11 cellular contexts compared by ENCODE assay signal in genomic region chr22:42745118-42745517, GRCh38. TPM values are rescaled to one million over a fixed set of nuclear protein-coding genes. Genes with fewer than 3 reads are reported as not detected.
DNase-seq lines count a peak whose midpoint lies in the region; ATAC-seq, FAIRE-seq and TF ChIP-seq lines count a peak whose summit lies in the region.
"Had no signal": no experiment of that assay in that cellular context is flagged by ENCODE, and none has a peak within 500 bp of the region (broad histone marks: within the 10 kb centered on the region; RNA-seq: fewer than 3 reads in every experiment).

No MANE protein-coding gene starts in this region.

- H3K4me1 ChIP-seq in GM23338 (ENCODE audit: insufficient read depth) (peaks cover 6% of the 10 kb centered on the region), astrocyte (ENCODE audit: insufficient read depth, low read length) (peaks cover 19% of the 10 kb centered on the region), ascending aorta (peaks cover 4 to 14% of the 10 kb centered on the region in 2 donors)

- H3K9ac ChIP-seq in astrocyte (ENCODE audit: low read length): no peak overlapping the region

- no peaks in the 10 kb centered on the region for H3K9me3 ChIP-seq in astrocyte (ENCODE audit: insufficient read depth, low read depth, low read length)
- no peaks in the 10 kb centered on the region for H3K9me3 ChIP-seq in ascending aorta

- H3K27ac ChIP-seq in GM23338 (ENCODE audit: low read depth) (no peak overlapping the region), astrocyte (ENCODE audit: low read depth, low read length) (no peak overlapping the region), ascending aorta (no peak overlapping the region)

- H3K27me3 Mint-ChIP-seq in GM23338 (ENCODE audit: insufficient read depth, low read depth, poor library complexity) (peaks cover 14% of the 10 kb centered on the region), astrocyte (ENCODE audit: low read depth, unreplicated experiment) (peaks cover 6% of the 10 kb centered on the region)
- no peaks in the 10 kb centered on the region for H3K27me3 Mint-ChIP-seq in activated CD8-positive, alpha-beta memory T cell treated with anti-CD3 and anti-CD28 coated beads, Interleukin-2, amount 10 ng/mL, durations not matched to agents 7 days and 5 days

- H3F3A ChIP-seq in GM23338 (replicated peaks; ENCODE audit: low read depth): 0 out of 2 replicates have a peak, but pooled peaks cover 4% of the 10 kb centered on the region

- H2AFZ ChIP-seq in GM23338 (peak overlapping the region; percentile 63; the same call in 1 of the 2 replicates), astrocyte (ENCODE audit: low read depth, low read length) (no peak overlapping the region)

- no peak for FAIRE-seq in astrocyte (lab: Jason Lieb, UNC)

- no peak for ATAC-seq in GM23338
- ATAC-seq in activated CD8-positive, alpha-beta memory T cell treated with anti-CD3 and anti-CD28 coated beads, Interleukin-2, amount 10 ng/mL, durations not matched to agents 7 days and 5 days: no peak
- no peak for ATAC-seq in GM21423 (IDR thresholded peaks at IDR 0.05; ENCODE audit: unreplicated experiment)

- H3K36me3 Mint-ChIP-seq in GM23338 (ENCODE audit: low read depth) (no peaks in the 10 kb centered on the region), astrocyte (ENCODE audit: low read depth, unreplicated experiment) (no peaks in the 10 kb centered on the region)
- no peaks in the 10 kb centered on the region for H3K36me3 Mint-ChIP-seq in activated CD8-positive, alpha-beta memory T cell treated with anti-CD3 and anti-CD28 coated beads, Interleukin-2, amount 10 ng/mL, durations not matched to agents 7 days and 5 days

- H3K4me1 Mint-ChIP-seq in GM23338 (peaks cover 30% of the 10 kb centered on the region), astrocyte (ENCODE audit: low read depth, unreplicated experiment) (peaks cover 14% of the 10 kb centered on the region)
- no peaks in the 10 kb centered on the region for H3K4me1 Mint-ChIP-seq in activated CD8-positive, alpha-beta memory T cell treated with anti-CD3 and anti-CD28 coated beads, Interleukin-2, amount 10 ng/mL, durations not matched to agents 7 days and 5 days

- H3K27me3 ChIP-seq in GM23338 (ENCODE audit: insufficient read depth) (no peaks in the 10 kb centered on the region), astrocyte (ENCODE audit: insufficient read depth, low read length) (no peaks in the 10 kb centered on the region), ascending aorta (no peaks in the 10 kb centered on the region)

- no peak overlapping the region for H3K4me3 Mint-ChIP-seq in GM23338
- no peak overlapping the region for H3K4me3 Mint-ChIP-seq in astrocyte (ENCODE audit: unreplicated experiment)
- H3K4me3 Mint-ChIP-seq in activated CD8-positive, alpha-beta memory T cell treated with anti-CD3 and anti-CD28 coated beads, Interleukin-2, amount 10 ng/mL, durations not matched to agents 7 days and 5 days: no peak overlapping the region

- H3K4me3 ChIP-seq in GM23338: no peak overlapping the region
- no peak overlapping the region for H3K4me3 ChIP-seq in astrocyte (ENCODE audit: insufficient read depth, low read depth, low read length)
- H3K4me3 ChIP-seq in ascending aorta: no peak overlapping the region

- no peaks in the 10 kb centered on the region for H3K79me2 ChIP-seq in GM23338 (replicated peaks; ENCODE audit: insufficient read depth)
- H3K79me2 ChIP-seq in astrocyte (ENCODE audit: insufficient read depth, low read length): no peaks in the 10 kb centered on the region

- CTCF ChIA-PET in activated CD8-positive, alpha-beta memory T cell treated with anti-CD3 and anti-CD28 coated beads, Interleukin-2, amount 10 ng/mL, durations not matched to agents 7 days and 5 days (lab: Charles Lee): no interaction called here
- CTCF ChIA-PET in GM10248 (lab: Yijun Ruan, JAX): no interaction called here

- H3K9me3 Mint-ChIP-seq in GM23338: no peaks in the 10 kb centered on the region; the same call in 2 of the 3 replicates
- peaks cover 2% of the 10 kb centered on the region for H3K9me3 Mint-ChIP-seq in astrocyte (ENCODE audit: unreplicated experiment)
- no peaks in the 10 kb centered on the region for H3K9me3 Mint-ChIP-seq in activated CD8-positive, alpha-beta memory T cell treated with anti-CD3 and anti-CD28 coated beads, Interleukin-2, amount 10 ng/mL, durations not matched to agents 7 days and 5 days (ENCODE audit: low read depth)

- H3K27ac Mint-ChIP-seq in GM23338 (no peak overlapping the region), astrocyte (ENCODE audit: unreplicated experiment) (no peak overlapping the region)
- no peak overlapping the region for H3K27ac Mint-ChIP-seq in activated CD8-positive, alpha-beta memory T cell treated with anti-CD3 and anti-CD28 coated beads, Interleukin-2, amount 10 ng/mL, durations not matched to agents 7 days and 5 days

- no peak for TF ChIP-seq CTCF in GM23338 (conservative IDR thresholded peaks at IDR 0.05; ENCODE audit: low read depth in 2 of 2)
- no peak for TF ChIP-seq CTCF in astrocyte (IDR thresholded peaks at IDR 0.05; ENCODE audit: insufficient read depth, low read depth, low read length)
- no peak for TF ChIP-seq CTCF in ascending aorta (IDR thresholded peaks at IDR 0.05)
- no peak for TF ChIP-seq CTCF in GM10248 (IDR thresholded peaks at IDR 0.05; ENCODE audit: control extremely low read depth, extremely low read depth, low read depth, missing control alignments)

- H3K9me2 ChIP-seq in GM23338 (ENCODE audit: insufficient read depth): no peaks in the 10 kb centered on the region

- H4K20me1 ChIP-seq in GM23338 (replicated peaks; ENCODE audit: insufficient read depth): no peaks in the 10 kb centered on the region
- H4K20me1 ChIP-seq in astrocyte (ENCODE audit: insufficient read depth, low read length): no peaks in the 10 kb centered on the region

- DNase-seq in A172 (ENCODE audit: low spot score) (peak; percentile 69), GM23338 (ENCODE audit: low spot score) (no peak), astrocyte (ENCODE audit: low read depth) (peak; percentile 67), islet precursor cell (peak; percentile 83), ascending aorta (ENCODE audit: low spot score in 2 of 2) (no peak), GM10248 (ENCODE audit: extremely low spot score) (no peak)
- DNase-seq in activated CD8-positive, alpha-beta memory T cell treated with anti-CD3 and anti-CD28 coated beads, Interleukin-2, amount 10 ng/mL, durations not matched to agents 7 days and 5 days: no peak
- DNase-seq: cerebellar nuclear complex; stimulated activated CD8-positive, alpha-beta memory T cell treated with anti-CD3 and anti-CD28 coated beads, Interleukin-4, amount 100 ng/mL, for 48 hours; T-helper 2 cell had no signal

- intact Hi-C loops in ascending aorta (cut with DNase I): loop anchor here (2.0 kb wide), 1 partner anchor 46 kb away; no protein-coding TSS in a partner anchor

- no peaks in the 10 kb centered on the region for H3K36me3 ChIP-seq in GM23338 (ENCODE audit: insufficient read depth)
- H3K36me3 ChIP-seq in astrocyte (ENCODE audit: insufficient read depth, low read length): no peaks in the 10 kb centered on the region
- no peaks in the 10 kb centered on the region for H3K36me3 ChIP-seq in ascending aorta

- POLR2A ChIA-PET in GM10248 (lab: Yijun Ruan, JAX): no interaction called here

- H3K4me2 ChIP-seq in GM23338: no peak overlapping the region
- H3K4me2 ChIP-seq in astrocyte (ENCODE audit: low read length): no peak overlapping the region

TF ChIP-seq in GM23338, 12 proteins besides CTCF, POLR2A, EP300 and RAD21 (continues in another document):
- TF ChIP-seq ETS1 (IDR thresholded peaks at IDR 0.05): no peak
- no peak for TF ChIP-seq EZH2phosphoT487 (IDR thresholded peaks at IDR 0.05; ENCODE audit: unreplicated experiment)
- no peak for TF ChIP-seq NANOG (IDR thresholded peaks at IDR 0.05; ENCODE audit: borderline replicate concordance)
- no peak for TF ChIP-seq STAT1 (IDR thresholded peaks at IDR 0.05; ENCODE audit: unreplicated experiment)
- TF ChIP-seq CREB1 (CRISPR knock-in tag; IDR thresholded peaks at IDR 0.05; ENCODE audit: low read depth): no peak
- no peak for TF ChIP-seq JUNB (IDR thresholded peaks at IDR 0.05; ENCODE audit: unreplicated experiment)

RNA-seq across cellular contexts. Expression of gene A4GALT, which starts 24.4 kb away (rescaled TPM):
- total RNA-seq in A172 (2014; rRNA removed; shearing (Covaris generic)): 1.8 and 3.4 TPM in 2 replicates
- 12.7 and 16.2 TPM in 2 replicates for total RNA-seq in GM23338 (2014; rRNA removed; shearing (Covaris generic))
- polyA plus RNA-seq in GM23338 (2016; fragmentation: Nextera tagmentation; extraction: Ambion mirVana): 7.0 and 8.9 TPM in 2 replicates
- total RNA-seq in astrocyte (1.6 and 1.9 TPM in 2 replicates), ascending aorta (85.1 TPM)
- under 1 TPM; 0.52 to 0.61 TPM for total RNA-seq in activated CD8-positive, alpha-beta memory T cell treated with anti-CD3 and anti-CD28 coated beads, Interleukin-2, amount 10 ng/mL, durations not matched to agents 7 days and 5 days

Comparison
In these comparisons a context has a peak if more than half of its experiments do, and no peak if none do; other contexts are left out.
1. DNase-seq: peak in A172 (single experiment), astrocyte (single experiment) and islet precursor cell (single experiment); none in GM23338 (single experiment), ascending aorta (0 of 2), activated CD8-positive, alpha-beta memory T cell treated with anti-CD3 and anti-CD28 coated beads, Interleukin-2, amount 10 ng/mL, durations not matched to agents 7 days and 5 days (single experiment) and GM10248 (single experiment).